In genomic region chr1:47571952-47572351, GRCh38 we compare ENCODE assay signal across 21 cellular contexts.
A peak's percentile ranks its signal among the peaks of the same experiment; 100 is the strongest.
DNase-seq lines count a peak whose midpoint lies in the region; ATAC-seq, FAIRE-seq and TF ChIP-seq lines count a peak whose summit lies in the region.
"Had no signal": no experiment of that assay in that cellular context is flagged by ENCODE, and none has a peak within 500 bp of the region (broad histone marks: within the 10 kb centered on the region; RNA-seq: fewer than 3 reads in every experiment).

No MANE protein-coding gene starts in this region.

- H4K5ac ChIP-seq in H1 (ENCODE audit: insufficient read length, low read depth, low read length) = no peak overlapping the region

- peak overlapping the region; percentile 39; the same call in 1 of the 2 replicates for H2AK5ac ChIP-seq in H1 (ENCODE audit: low read depth, low read length)

- peaks cover 4% of the 10 kb centered on the region; the same call in 1 of the 2 replicates for H3K23me2 ChIP-seq in H1 (ENCODE audit: low read depth, low read length)

- no peak for TF ChIP-seq RAD21 in H1 (IDR thresholded peaks at IDR 0.05 in 1 of 2, conservative IDR thresholded peaks at IDR 0.05 in 1 of 2; ENCODE audit: low read depth in 2 of 2, low read length in 2 of 2)

- H2BK20ac ChIP-seq in H1 (ENCODE audit: low read length) = no peak overlapping the region

- H3K56ac ChIP-seq in H1 (replicated peaks; ENCODE audit: insufficient read length, low read depth, low read length) = no peak overlapping the region

- H2BK15ac ChIP-seq in H1 (ENCODE audit: low read length) = peak overlapping the region; percentile 63; the same call in 1 of the 2 replicates

- no peaks in the 10 kb centered on the region for H3K79me1 ChIP-seq in H1 (ENCODE audit: low read depth, low read length)

- H3K36me3 Mint-ChIP-seq in activated CD8-positive, alpha-beta T cell treated with anti-CD3 and anti-CD28 coated beads, Interleukin-2, amount 10 ng/mL, durations not matched to agents 7 days and 5 days (ENCODE audit: low read depth) = no peaks in the 10 kb centered on the region
- no peaks in the 10 kb centered on the region for H3K36me3 Mint-ChIP-seq in activated CD8-positive, alpha-beta T cell treated with anti-CD3 and anti-CD28 coated beads for 36 hours (ENCODE audit: low read depth)
- H3K36me3 Mint-ChIP-seq: CD4-positive, alpha-beta memory T cell had no signal

- H3K9me3 ChIP-seq in HEK293 (ENCODE audit: control insufficient read depth, insufficient read depth, low read depth, low read length) (no peaks in the 10 kb centered on the region), H1 (ENCODE audit: insufficient read depth in 2 of 2, low read depth in 1 of 2, low read length in 1 of 2) (no peaks in the 10 kb centered on the region)
- H3K9me3 ChIP-seq: A549, BE2C had no signal

- no peak overlapping the region for H2BK120ac ChIP-seq in H1 (replicated peaks; ENCODE audit: low read depth, low read length)

- no peak overlapping the region for H3K9ac ChIP-seq in H1 (replicated peaks in 1 of 4; ENCODE audit: extremely low read depth in 1 of 4, low read depth in 3 of 4, low read length in 3 of 4)

- H3K36me3 ChIP-seq in HEK293 (ENCODE audit: control insufficient read depth in 2 of 2, insufficient read depth in 1 of 2, low read length in 2 of 2) = no peaks in the 10 kb centered on the region
- H3K36me3 ChIP-seq in H1 (ENCODE audit: control insufficient read depth in 2 of 4, insufficient read depth in 4 of 4, low read length in 3 of 4) = no peaks in the 10 kb centered on the region
- H3K36me3 ChIP-seq: BE2C had no signal

- H2BK5ac ChIP-seq in H1 (ENCODE audit: low read depth, low read length) = 0 out of 2 replicates have a peak overlapping the region, but pooled peaks have one; percentile 12

- intact Hi-C loops in activated CD8-positive, alpha-beta T cell treated with anti-CD3 and anti-CD28 coated beads for 36 hours (cut with micrococcal nuclease) = no loop called here
- intact Hi-C loops in left cardiac atrium (cut with DNase I) = no loop called here

- H4K91ac ChIP-seq in H1 (replicated peaks; ENCODE audit: insufficient read length, low read length) = no peak overlapping the region

- H3K4me1 ChIP-seq in HEK293 (ENCODE audit: control insufficient read depth, insufficient read depth, low read length) (no peaks in the 10 kb centered on the region), H1 (replicated peaks in 1 of 4; ENCODE audit: control insufficient read depth in 3 of 4, insufficient read depth in 4 of 4, low read length in 3 of 4) (peaks cover 8 to 22% (median 12%) of the 10 kb centered on the region in 4 experiments)
- H3K4me1 ChIP-seq: BE2C had no signal

- no peak for FAIRE-seq in H1 (lab: Jason Lieb, UNC)
- peak; percentile 85 for FAIRE-seq in urothelium cell line (lab: Jason Lieb, UNC)
- FAIRE-seq: A549, G401.6, GM12892 had no signal

- H3K4ac ChIP-seq in H1 (replicated peaks; ENCODE audit: insufficient read length, low read depth, low read length) = no peak overlapping the region

- H2AFZ ChIP-seq in H1 (ENCODE audit: low read length) = no peak overlapping the region

- H4K20me1 ChIP-seq in H1 (replicated peaks in 1 of 2; ENCODE audit: control insufficient read depth in 1 of 2, insufficient read depth in 2 of 2, low read length in 2 of 2) = no peaks in the 10 kb centered on the region

- H3K4me2 ChIP-seq in H1 (ENCODE audit: insufficient read depth in 1 of 2, low read depth in 2 of 2, low read length in 2 of 2) = peak overlapping the region in 1 of 2 experiments; percentile 61; a peak in 1 of 4 replicates
- H3K4me2 ChIP-seq: A549 had no signal

- 89% methylated on average over 2 of the region's 2 CpGs; no CpG with 5 or more reads in 1 of the 2 experiments for WGBS in H1 (ENCODE audit: extremely low coverage in 1 of 2, insufficient coverage in 1 of 2, insufficient read length in 1 of 2, insufficient replicate concordance in 2 of 2, low coverage in 1 of 2, low lambda C conversion rate in 2 of 2, missing lambda C conversion rate in 1 of 2), 2 experiments

- no peak for TF ChIP-seq POLR2A in H1 (IDR thresholded peaks at IDR 0.05; ENCODE audit: control extremely low read depth in 1 of 2, low read depth in 2 of 2, low read length in 2 of 2)

- H3K9me3 Mint-ChIP-seq in activated CD8-positive, alpha-beta T cell treated with anti-CD3 and anti-CD28 coated beads, Interleukin-2, amount 10 ng/mL, durations not matched to agents 7 days and 5 days (ENCODE audit: insufficient read depth) = no peaks in the 10 kb centered on the region
- H3K9me3 Mint-ChIP-seq in activated CD8-positive, alpha-beta T cell treated with anti-CD3 and anti-CD28 coated beads for 36 hours = no peaks in the 10 kb centered on the region

- peaks cover 6% of the 10 kb centered on the region for H3K4me1 Mint-ChIP-seq in activated CD8-positive, alpha-beta T cell treated with anti-CD3 and anti-CD28 coated beads, Interleukin-2, amount 10 ng/mL, durations not matched to agents 7 days and 5 days (ENCODE audit: low read depth)
- H3K4me1 Mint-ChIP-seq in activated CD8-positive, alpha-beta T cell treated with anti-CD3 and anti-CD28 coated beads for 36 hours (ENCODE audit: low read depth) = no peaks in the 10 kb centered on the region

- CTCF ChIA-PET in activated CD8-positive, alpha-beta T cell treated with anti-CD3 and anti-CD28 coated beads, Interleukin-2, amount 10 ng/mL, durations not matched to agents 7 days and 5 days (lab: Charles Lee) = interaction anchor here (1.4 kb wide), 1 partner anchor 134 kb away, joined by 3 read pairs; the partner anchor contains the start of gene FOXD2
- CTCF ChIA-PET in activated CD8-positive, alpha-beta T cell treated with anti-CD3 and anti-CD28 coated beads for 36 hours (lab: Charles Lee) = no interaction called here
- CTCF ChIA-PET in HEK293 (lab: Yijun Ruan, JAX) (interaction anchor here (0.8 to 1.0 kb wide), 2 partner anchors 25 to 139 kb away, joined by 5 read pairs; no protein-coding TSS in a partner anchor), H1 (lab: Charles Lee; ENCODE audit: partially characterized antibody) (interaction anchor here (0.8 to 1.9 kb wide), 7 partner anchors 9 to 154 kb away, joined by 3 to 20 read pairs (median 4); no protein-coding TSS in a partner anchor)

- no peak overlapping the region for H3K14ac ChIP-seq in H1 (ENCODE audit: insufficient read length)

- H3K4me3 ChIP-seq in HEK293 (ENCODE audit: low read depth, low read length) (no peak overlapping the region), H1 (ENCODE audit: extremely low read depth in 1 of 4, insufficient read depth in 2 of 4, low read depth in 3 of 4, low read length in 4 of 4) (no peak overlapping the region)
- H3K4me3 ChIP-seq: A549 had no signal

- no peak overlapping the region; the same call in 1 of the 2 replicates for H4K8ac ChIP-seq in H1 (ENCODE audit: extremely low read depth, insufficient read depth, low read length)

- no peak for TF ChIP-seq CTCF in activated CD8-positive, alpha-beta T cell treated with anti-CD3 and anti-CD28 coated beads for 36 hours (IDR thresholded peaks at IDR 0.05)
- TF ChIP-seq CTCF in HEK293 (tag by site-specific recombination; IDR thresholded peaks at IDR 0.05) (no peak), H1 (IDR thresholded peaks at IDR 0.05; ENCODE audit: control extremely low read depth in 1 of 3, insufficient read depth in 1 of 3, low read depth in 1 of 3, low read length in 3 of 3) (no peak)

- H3K18ac ChIP-seq in H1 (ENCODE audit: extremely low read depth, low read length) = no peak overlapping the region

- no peak for DNase-seq in activated CD8-positive, alpha-beta T cell treated with anti-CD3 and anti-CD28 coated beads, Interleukin-2, amount 10 ng/mL, durations not matched to agents 7 days and 5 days
- no peak for DNase-seq in activated CD8-positive, alpha-beta T cell treated with anti-CD3 and anti-CD28 coated beads for 36 hours
- DNase-seq in H1 (ENCODE audit: low read depth in 1 of 2, low spot score in 2 of 2) (no peak), urothelium cell line (ENCODE audit: low spot score) (no peak), left cardiac atrium (no peak)
- DNase-seq: 8988T; ACHN; AML-193; BE2C; Calu3; CD4-positive, alpha-beta memory T cell; COR-L47; DMS153; DND-41; GOT3; HCEC 1CT had no signal

- peaks cover 0 to 3% (median 2%) of the 10 kb centered on the region in 4 experiments; a peak in 2 of 7 replicates for H3K27me3 ChIP-seq in H1 (replicated peaks in 1 of 4; ENCODE audit: control insufficient read depth in 3 of 4, extremely low read depth in 1 of 4, insufficient read depth in 3 of 4, low read length in 3 of 4)
- H3K27me3 ChIP-seq: BE2C had no signal

- POLR2A ChIA-PET in activated CD8-positive, alpha-beta T cell treated with anti-CD3 and anti-CD28 coated beads, Interleukin-2, amount 10 ng/mL, durations not matched to agents 7 days and 5 days (lab: Charles Lee) = no interaction called here
- POLR2A ChIA-PET in activated CD8-positive, alpha-beta T cell treated with anti-CD3 and anti-CD28 coated beads for 36 hours (lab: Charles Lee) = no interaction called here
- POLR2A ChIA-PET in HEK293 (lab: Yijun Ruan, JAX) = no interaction called here
- POLR2A ChIA-PET in H1 (lab: Charles Lee; ENCODE audit: partially characterized antibody) = interaction anchor here (1.2 kb wide), 1 partner anchor 11 kb away, joined by 3 read pairs; no protein-coding TSS in a partner anchor

- no peak overlapping the region for H3K4me3 Mint-ChIP-seq in activated CD8-positive, alpha-beta T cell treated with anti-CD3 and anti-CD28 coated beads, Interleukin-2, amount 10 ng/mL, durations not matched to agents 7 days and 5 days
- no peak overlapping the region for H3K4me3 Mint-ChIP-seq in activated CD8-positive, alpha-beta T cell treated with anti-CD3 and anti-CD28 coated beads for 36 hours
- H3K4me3 Mint-ChIP-seq: CD4-positive, alpha-beta memory T cell had no signal

- no peak for ATAC-seq in activated CD8-positive, alpha-beta T cell treated with anti-CD3 and anti-CD28 coated beads, Interleukin-2, amount 10 ng/mL, durations not matched to agents 7 days and 5 days
- no peak for ATAC-seq in activated CD8-positive, alpha-beta T cell treated with anti-CD3 and anti-CD28 coated beads for 36 hours
- ATAC-seq in GM19023 (IDR thresholded peaks at IDR 0.05; ENCODE audit: unreplicated experiment) (no peak), left cardiac atrium (no peak)
- ATAC-seq: A549 had no signal

- no peak overlapping the region for H3K23ac ChIP-seq in H1 (ENCODE audit: insufficient read length)

- no peaks in the 10 kb centered on the region for H3K79me2 ChIP-seq in H1 (ENCODE audit: control insufficient read depth in 1 of 2, insufficient read depth in 2 of 2, low read length in 2 of 2)

- no peak for TF ChIP-seq EP300 in H1 (IDR thresholded peaks at IDR 0.05; ENCODE audit: borderline replicate concordance in 1 of 2, low read depth in 2 of 2, low read length in 2 of 2)

- peak overlapping the region; percentile 88; the same call in 1 of the 2 replicates for H2BK12ac ChIP-seq in H1 (ENCODE audit: low read depth, low read length)

- H3K27ac ChIP-seq in HEK293 (ENCODE audit: extremely low read depth, low read depth, low read length) (no peak overlapping the region), H1 (ENCODE audit: low read depth, low read length) (no peak overlapping the region)
- H3K27ac ChIP-seq: A549 had no signal

- peaks cover 24% of the 10 kb centered on the region for H3K27me3 Mint-ChIP-seq in activated CD8-positive, alpha-beta T cell treated with anti-CD3 and anti-CD28 coated beads, Interleukin-2, amount 10 ng/mL, durations not matched to agents 7 days and 5 days (ENCODE audit: low read depth)
- peaks cover 8% of the 10 kb centered on the region for H3K27me3 Mint-ChIP-seq in activated CD8-positive, alpha-beta T cell treated with anti-CD3 and anti-CD28 coated beads for 36 hours

- peak overlapping the region; percentile 27 for H3K27ac Mint-ChIP-seq in activated CD8-positive, alpha-beta T cell treated with anti-CD3 and anti-CD28 coated beads, Interleukin-2, amount 10 ng/mL, durations not matched to agents 7 days and 5 days
- H3K27ac Mint-ChIP-seq in activated CD8-positive, alpha-beta T cell treated with anti-CD3 and anti-CD28 coated beads for 36 hours = no peak overlapping the region
- H3K27ac Mint-ChIP-seq: CD4-positive, alpha-beta memory T cell had no signal
